ENCODE assay signal across 1 cellular context in genomic region chr17:66386789-66387351, GRCh38.
TF ChIP-seq lines count a peak whose summit lies in the region.

No MANE protein-coding gene starts in this region.

TF ChIP-seq in SK-N-SH, 30 proteins besides CTCF, POLR2A, EP300 and RAD21 (continued from another document):
- TF ChIP-seq REST (IDR thresholded peaks at IDR 0.05; ENCODE audit: low read depth, low read length): no peak
- no peak for TF ChIP-seq RCOR1 (IDR thresholded peaks at IDR 0.05; ENCODE audit: low read length)
- TF ChIP-seq FOXM1 (IDR thresholded peaks at IDR 0.05; ENCODE audit: low read depth): no peak
- no peak for TF ChIP-seq YY1 (IDR thresholded peaks at IDR 0.05; ENCODE audit: low read depth)
- no peak for TF ChIP-seq EZH2phosphoT487 (IDR thresholded peaks at IDR 0.05; ENCODE audit: borderline replicate concordance, low read depth)
